20 cellular contexts compared by ENCODE assay signal in genomic region chr2:88218971-88219370, GRCh38. TPM values are rescaled to one million over a fixed set of nuclear protein-coding genes. Genes with fewer than 3 reads are reported as not detected.
DNase-seq lines count a peak whose midpoint lies in the region; ATAC-seq, FAIRE-seq and TF ChIP-seq lines count a peak whose summit lies in the region.
"Had no signal": no experiment of that assay in that cellular context is flagged by ENCODE, and none has a peak within 500 bp of the region (broad histone marks: within the 10 kb centered on the region; RNA-seq: fewer than 3 reads in every experiment).

No MANE protein-coding gene starts in this region.

- H3K27me3 Mint-ChIP-seq in GM23338 (ENCODE audit: insufficient read depth, low read depth, poor library complexity) (peaks cover 4% of the 10 kb centered on the region), H9 (ENCODE audit: low read depth) (peaks cover 45% of the 10 kb centered on the region), neural crest cell (ENCODE audit: low read depth) (no peaks in the 10 kb centered on the region)

- H3K56ac ChIP-seq in H9 (ENCODE audit: insufficient read length, low read depth, low read length), result no peak overlapping the region
- H3K56ac ChIP-seq in H1 (replicated peaks; ENCODE audit: insufficient read length, low read depth, low read length), result no peak overlapping the region

- H3K9me2 ChIP-seq in GM23338 (ENCODE audit: insufficient read depth), result no peaks in the 10 kb centered on the region

- no peak for FAIRE-seq in H1 (lab: Jason Lieb, UNC)
- FAIRE-seq: A204.1, D721Med, G401.6, GM12891 had no signal

- no peak overlapping the region for H3K4me2 ChIP-seq in GM23338
- no peak overlapping the region for H3K4me2 ChIP-seq in H9 (ENCODE audit: insufficient read depth, insufficient read length, low read length)
- no peak overlapping the region for H3K4me2 ChIP-seq in H1 (ENCODE audit: insufficient read depth in 1 of 2, low read depth in 2 of 2, low read length in 2 of 2)

- no peak overlapping the region for H2BK12ac ChIP-seq in H9 (ENCODE audit: insufficient read length, low read depth, low read length)
- H2BK12ac ChIP-seq in H1 (ENCODE audit: low read depth, low read length), result no peak overlapping the region

- H3K27ac Mint-ChIP-seq in GM23338 (no peak overlapping the region), H9 (no peak overlapping the region; a peak in 1 of 7 replicates), neural crest cell (ENCODE audit: unreplicated experiment) (peak overlapping the region; percentile 43)
- H3K27ac Mint-ChIP-seq: CD4-positive, CD25-positive, alpha-beta regulatory T cell; CD8-positive, alpha-beta memory T cell had no signal

- H3K18ac ChIP-seq in H9 (ENCODE audit: insufficient read length, low read depth, low read length) (no peak overlapping the region), H1 (ENCODE audit: extremely low read depth, low read length) (no peak overlapping the region)

- no peak for TF ChIP-seq RAD21 in H1 (IDR thresholded peaks at IDR 0.05 in 1 of 2, conservative IDR thresholded peaks at IDR 0.05 in 1 of 2; ENCODE audit: low read depth in 2 of 2, low read length in 2 of 2)

- DNase-seq in GM23338 (ENCODE audit: low spot score) (peak; percentile 14), H9 (peak; percentile 28), H1 (ENCODE audit: low read depth in 1 of 2, low spot score in 2 of 2) (no peak), neural crest cell (ENCODE audit: low read depth, low spot score) (no peak), lower lobe of right lung (no peak), RWPE1 (ENCODE audit: low spot score) (no peak), left ventricle myocardium inferior (no peak)
- DNase-seq: ACHN; BE2C; C1 segment of cervical spinal cord; CD4-positive, CD25-positive, alpha-beta regulatory T cell; CD8-positive, alpha-beta memory T cell; COR-L47; GM23248; H7 had no signal

- no peak overlapping the region for H3T11ph ChIP-seq in H9 (ENCODE audit: low read length)

- CTCF ChIA-PET in H1 (lab: Charles Lee; ENCODE audit: partially characterized antibody), result interaction anchor here (0.6 to 1.4 kb wide), 4 partner anchors 10 to 235 kb away, joined by 3 to 4 read pairs (median 3); no protein-coding TSS in a partner anchor
- CTCF ChIA-PET in RWPE1 (lab: Yijun Ruan, JAX), result no interaction called here

- no peak overlapping the region for H3K23ac ChIP-seq in H9 (ENCODE audit: insufficient read length, low read depth, low read length)
- H3K23ac ChIP-seq in H1 (ENCODE audit: insufficient read length), result no peak overlapping the region

- H2BK120ac ChIP-seq in H9 (ENCODE audit: low read depth, low read length, poor library complexity, severe bottlenecking), result no peak overlapping the region
- H2BK120ac ChIP-seq in H1 (replicated peaks; ENCODE audit: low read depth, low read length), result no peak overlapping the region

- H3K27ac ChIP-seq in GM23338 (ENCODE audit: low read depth) (no peak overlapping the region), H9 (ENCODE audit: insufficient read length, low read depth, low read length) (no peak overlapping the region), H1 (ENCODE audit: low read depth, low read length) (no peak overlapping the region), lower lobe of right lung (no peak overlapping the region), RWPE1 (no peak overlapping the region), left ventricle myocardium inferior (replicated peaks) (no peak overlapping the region)
- H3K27ac ChIP-seq: GM23248 had no signal

- no peak overlapping the region for H3K4ac ChIP-seq in H9 (ENCODE audit: low read depth, low read length)
- no peak overlapping the region for H3K4ac ChIP-seq in H1 (replicated peaks; ENCODE audit: insufficient read length, low read depth, low read length)

- ATAC-seq in GM23338, result peak; percentile 38; the same call in 2 of the 3 replicates
- ATAC-seq in lower lobe of right lung, result no peak
- no peak for ATAC-seq in HG03135 (IDR thresholded peaks at IDR 0.05; ENCODE audit: unreplicated experiment)

- H3K4me1 Mint-ChIP-seq in GM23338 (peaks cover 10% of the 10 kb centered on the region), H9 (peaks cover 7 to 15% of the 10 kb centered on the region in 2 experiments), neural crest cell (no peaks in the 10 kb centered on the region)
- H3K4me1 Mint-ChIP-seq: CD4-positive, CD25-positive, alpha-beta regulatory T cell; CD8-positive, alpha-beta memory T cell had no signal

- no peak overlapping the region for H2BK15ac ChIP-seq in H9 (ENCODE audit: low read depth, low read length)
- no peak overlapping the region for H2BK15ac ChIP-seq in H1 (ENCODE audit: low read length)

- POLR2A ChIA-PET in H1 (lab: Charles Lee; ENCODE audit: partially characterized antibody) (no interaction called here), RWPE1 (lab: Yijun Ruan, JAX; ENCODE audit: low non-redundant PET) (no interaction called here)

- no peaks in the 10 kb centered on the region for H3K9me3 ChIP-seq in H9 (ENCODE audit: control insufficient read depth, low read depth, low read length)
- H3K9me3 ChIP-seq in H1 (ENCODE audit: insufficient read depth in 2 of 2, low read depth in 1 of 2, low read length in 1 of 2), result no peaks in the 10 kb centered on the region
- no peaks in the 10 kb centered on the region for H3K9me3 ChIP-seq in lower lobe of right lung
- H3K9me3 ChIP-seq in left ventricle myocardium inferior (replicated peaks), result peaks cover 6% of the 10 kb centered on the region
- H3K9me3 ChIP-seq: BE2C had no signal

- H4K5ac ChIP-seq in H9 (ENCODE audit: insufficient read length, low read depth, low read length) (no peak overlapping the region), H1 (ENCODE audit: insufficient read length, low read depth, low read length) (no peak overlapping the region)

- H3K4me3 Mint-ChIP-seq in GM23338, result no peak overlapping the region
- H3K4me3 Mint-ChIP-seq in H9, result no peak overlapping the region
- no peak overlapping the region for H3K4me3 Mint-ChIP-seq in neural crest cell
- H3K4me3 Mint-ChIP-seq: CD4-positive, CD25-positive, alpha-beta regulatory T cell had no signal

- H3K36me3 ChIP-seq in GM23338 (ENCODE audit: insufficient read depth) (no peaks in the 10 kb centered on the region), H1 (ENCODE audit: control insufficient read depth in 2 of 4, insufficient read depth in 4 of 4, low read length in 3 of 4) (no peaks in the 10 kb centered on the region), lower lobe of right lung (no peaks in the 10 kb centered on the region), left ventricle myocardium inferior (no peaks in the 10 kb centered on the region)
- H3K36me3 ChIP-seq: BE2C had no signal

- WGBS in H9 (ENCODE audit: extremely low coverage, insufficient read length, low lambda C conversion rate), result no CpG with 5 or more reads among the region's 5 CpGs
- WGBS in H1 (ENCODE audit: extremely low coverage in 1 of 2, insufficient coverage in 1 of 2, insufficient read length in 1 of 2, insufficient replicate concordance in 2 of 2, low coverage in 1 of 2, low lambda C conversion rate in 2 of 2, missing lambda C conversion rate in 1 of 2), 2 experiments, result 83% methylated on average over 5 of the region's 5 CpGs; no CpG with 5 or more reads in 1 of the 2 experiments

- H3K4me3 ChIP-seq in GM23338, result no peak overlapping the region
- no peak overlapping the region for H3K4me3 ChIP-seq in H1 (ENCODE audit: extremely low read depth in 1 of 4, insufficient read depth in 2 of 4, low read depth in 3 of 4, low read length in 4 of 4)
- no peak overlapping the region for H3K4me3 ChIP-seq in lower lobe of right lung
- no peak overlapping the region for H3K4me3 ChIP-seq in left ventricle myocardium inferior
- H3K4me3 ChIP-seq: GM23248 had no signal

- intact Hi-C loops in lower lobe of right lung (cut with DNase I), result no loop called here
- intact Hi-C loops in left ventricle myocardium inferior (cut with micrococcal nuclease), result no loop called here

- H2BK5ac ChIP-seq in H9 (ENCODE audit: insufficient read length, low read length) (no peak overlapping the region), H1 (ENCODE audit: low read depth, low read length) (no peak overlapping the region)

- no peaks in the 10 kb centered on the region for H3F3A ChIP-seq in GM23338 (replicated peaks; ENCODE audit: low read depth)

- H2AK5ac ChIP-seq in H9 (ENCODE audit: insufficient read length, low read length) (no peak overlapping the region), H1 (ENCODE audit: low read depth, low read length) (no peak overlapping the region)

- H3K27me3 ChIP-seq in GM23338 (ENCODE audit: insufficient read depth) (no peaks in the 10 kb centered on the region), H9 (ENCODE audit: insufficient read depth, low read length) (no peaks in the 10 kb centered on the region; the same call in 1 of the 2 replicates), H1 (replicated peaks in 1 of 4; ENCODE audit: control insufficient read depth in 3 of 4, extremely low read depth in 1 of 4, insufficient read depth in 3 of 4, low read length in 3 of 4) (peaks cover 0 to 3% (median 0%) of the 10 kb centered on the region in 4 experiments; a peak in 1 of 7 replicates), lower lobe of right lung (ENCODE audit: low read depth) (no peaks in the 10 kb centered on the region), left ventricle myocardium inferior (ENCODE audit: low read depth) (peaks cover 41% of the 10 kb centered on the region)
- H3K27me3 ChIP-seq: BE2C had no signal

- H3K79me1 ChIP-seq in H9 (ENCODE audit: insufficient read depth, low read depth, low read length, poor library complexity, severe bottlenecking) (no peaks in the 10 kb centered on the region), H1 (ENCODE audit: low read depth, low read length) (no peaks in the 10 kb centered on the region)

- H3K36me3 Mint-ChIP-seq in GM23338 (ENCODE audit: low read depth) (no peaks in the 10 kb centered on the region), H9 (ENCODE audit: insufficient read depth in 1 of 3, low read depth in 3 of 3) (no peaks in the 10 kb centered on the region), neural crest cell (ENCODE audit: low read depth) (no peaks in the 10 kb centered on the region)
- H3K36me3 Mint-ChIP-seq: CD4-positive, CD25-positive, alpha-beta regulatory T cell; CD8-positive, alpha-beta memory T cell had no signal

- TF ChIP-seq CTCF in GM23338 (conservative IDR thresholded peaks at IDR 0.05; ENCODE audit: low read depth in 2 of 2) (no peak), H9 (conservative IDR thresholded peaks at IDR 0.05) (no peak), H1 (IDR thresholded peaks at IDR 0.05; ENCODE audit: control extremely low read depth in 1 of 3, insufficient read depth in 1 of 3, low read depth in 1 of 3, low read length in 3 of 3) (no peak), neural crest cell (conservative IDR thresholded peaks at IDR 0.05) (no peak), lower lobe of right lung (IDR thresholded peaks at IDR 0.05) (no peak), RWPE1 (conservative IDR thresholded peaks at IDR 0.05; ENCODE audit: low read depth) (no peak), left ventricle myocardium inferior (IDR thresholded peaks at IDR 0.05; ENCODE audit: borderline replicate concordance) (no peak)

- H3K79me2 ChIP-seq in GM23338 (replicated peaks; ENCODE audit: insufficient read depth), result no peaks in the 10 kb centered on the region
- no peaks in the 10 kb centered on the region for H3K79me2 ChIP-seq in H9 (ENCODE audit: insufficient read depth, low read length)
- no peaks in the 10 kb centered on the region for H3K79me2 ChIP-seq in H1 (ENCODE audit: control insufficient read depth in 1 of 2, insufficient read depth in 2 of 2, low read length in 2 of 2)

- H4K20me1 ChIP-seq in GM23338 (replicated peaks; ENCODE audit: insufficient read depth), result no peaks in the 10 kb centered on the region
- no peaks in the 10 kb centered on the region for H4K20me1 ChIP-seq in H9 (ENCODE audit: control insufficient read depth, insufficient read depth, insufficient read length)
- H4K20me1 ChIP-seq in H1 (replicated peaks in 1 of 2; ENCODE audit: control insufficient read depth in 1 of 2, insufficient read depth in 2 of 2, low read length in 2 of 2), result no peaks in the 10 kb centered on the region

- H3K4me1 ChIP-seq in GM23338 (ENCODE audit: insufficient read depth), result no peaks in the 10 kb centered on the region
- H3K4me1 ChIP-seq in H9 (ENCODE audit: insufficient read depth, low read length), result peaks cover 3% of the 10 kb centered on the region
- H3K4me1 ChIP-seq in H1 (replicated peaks in 1 of 4; ENCODE audit: control insufficient read depth in 3 of 4, insufficient read depth in 4 of 4, low read length in 3 of 4), result peaks cover 0 to 4% (median 0%) of the 10 kb centered on the region in 4 experiments; a peak in 1 of 7 replicates
- H3K4me1 ChIP-seq in lower lobe of right lung, result no peaks in the 10 kb centered on the region
- no peaks in the 10 kb centered on the region for H3K4me1 ChIP-seq in left ventricle myocardium inferior
- H3K4me1 ChIP-seq: BE2C had no signal

- TF ChIP-seq EP300 in H1 (IDR thresholded peaks at IDR 0.05; ENCODE audit: borderline replicate concordance in 1 of 2, low read depth in 2 of 2, low read length in 2 of 2), result no peak

- H4K91ac ChIP-seq in H9 (ENCODE audit: insufficient read length, low read depth, low read length), result no peak overlapping the region
- no peak overlapping the region for H4K91ac ChIP-seq in H1 (replicated peaks; ENCODE audit: insufficient read length, low read length)

- H3K9ac ChIP-seq in H9 (ENCODE audit: extremely low read depth, insufficient read length, low read length) (no peak overlapping the region), H1 (replicated peaks in 1 of 4; ENCODE audit: extremely low read depth in 1 of 4, low read depth in 3 of 4, low read length in 3 of 4) (no peak overlapping the region)
- H3K9ac ChIP-seq: GM23248 had no signal

- no peak for TF ChIP-seq POLR2A in H1 (IDR thresholded peaks at IDR 0.05; ENCODE audit: control extremely low read depth in 1 of 2, low read depth in 2 of 2, low read length in 2 of 2)

- no peak overlapping the region for H2BK20ac ChIP-seq in H9 (ENCODE audit: low read depth, low read length, poor library complexity, severe bottlenecking)
- H2BK20ac ChIP-seq in H1 (ENCODE audit: low read length), result no peak overlapping the region

- H3K14ac ChIP-seq in H9 (ENCODE audit: insufficient read depth, low read length) (no peak overlapping the region), H1 (ENCODE audit: insufficient read length) (no peak overlapping the region)

- H3K23me2 ChIP-seq in H9 (ENCODE audit: insufficient read length, low read depth, low read length, poor library complexity, severe bottlenecking) (no peaks in the 10 kb centered on the region), H1 (ENCODE audit: low read depth, low read length) (no peaks in the 10 kb centered on the region)

- H2AFZ ChIP-seq in GM23338, result peak overlapping the region; percentile 78
- H2AFZ ChIP-seq in H9 (ENCODE audit: low read length), result no peak overlapping the region
- H2AFZ ChIP-seq in H1 (ENCODE audit: low read length), result no peak overlapping the region
- H2AFZ ChIP-seq: GM23248 had no signal

- H4K8ac ChIP-seq in H9 (replicated peaks; ENCODE audit: insufficient read length, low read depth, low read length) (no peak overlapping the region), H1 (ENCODE audit: extremely low read depth, insufficient read depth, low read length) (0 out of 2 replicates have a peak overlapping the region, but pooled peaks have one; percentile 7)

- H3K9me3 Mint-ChIP-seq in GM23338, result no peaks in the 10 kb centered on the region
- no peaks in the 10 kb centered on the region for H3K9me3 Mint-ChIP-seq in H9
- H3K9me3 Mint-ChIP-seq in neural crest cell, result no peaks in the 10 kb centered on the region

RNA-seq across cellular contexts. Expression of gene THNSL2, which starts 48.8 kb away (rescaled TPM):
- 8.6 and 12.9 TPM in 2 replicates for total RNA-seq in GM23338 (2014; rRNA removed; shearing (Covaris generic))
- polyA plus RNA-seq in GM23338 (2016; fragmentation: Nextera tagmentation; extraction: Ambion mirVana), result 3.8 and 3.9 TPM in 2 replicates
- total RNA-seq in H9 (2021), result 4.3 and 4.5 TPM in 2 replicates
- 4.6 TPM in 2 replicates for total RNA-seq in H1 (2021; fragmentation: NEBNext Ultra II Directional; extraction: Animal tissue kit (Norgen Biotek cat#: 25700))
- polyA plus RNA-seq in H1 (2011; rRNA removed), result 7.0 and 8.0 TPM in 2 replicates
- polyA plus RNA-seq in H1 (2011; cell fraction: cytosol; rRNA removed), result 9.4 TPM
- 16.0 TPM for polyA plus RNA-seq in H1 (2011; cell fraction: nucleus; rRNA removed)
- polyA plus RNA-seq in H1 (2012, experiment 1 of 2), result 5.5 to 9.6 TPM (median 7.8 TPM) in 4 replicates
- 5.1 TPM for polyA plus RNA-seq in H1 (2012, experiment 2 of 2)
- polyA plus RNA-seq in H1 (2013, experiment 1 of 2), result 3.4 TPM
- polyA plus RNA-seq in H1 (2013, experiment 2 of 2), result 3.7 TPM
- 6.5 and 10.5 TPM in 2 replicates for polyA minus RNA-seq in H1 (2011; rRNA and poly(A)+ RNA removed)
- polyA minus RNA-seq in H1 (2011; cell fraction: cytosol; rRNA and poly(A)+ RNA removed), result 3.9 TPM
- 10.5 TPM for polyA minus RNA-seq in H1 (2011; cell fraction: nucleus; rRNA and poly(A)+ RNA removed)
- 2.8 and 4.5 TPM in 2 replicates for total RNA-seq in neural crest cell
- total RNA-seq in lower lobe of right lung, result 24.3 TPM
- 36.4 TPM for total RNA-seq in left ventricle myocardium inferior
- polyA plus RNA-seq: CD8-positive, alpha-beta memory T cell had no signal

Comparison
In these comparisons a context has a peak if more than half of its experiments do, and no peak if none do; other contexts are left out.
1. DNase-seq: peak in GM23338 (single experiment) and H9 (single experiment); none in H1 (0 of 2), neural crest cell (single experiment), lower lobe of right lung (single experiment), RWPE1 (single experiment) and left ventricle myocardium inferior (single experiment).